ENCODE assay signal across 8 cellular contexts in the genomic region with DNA sequence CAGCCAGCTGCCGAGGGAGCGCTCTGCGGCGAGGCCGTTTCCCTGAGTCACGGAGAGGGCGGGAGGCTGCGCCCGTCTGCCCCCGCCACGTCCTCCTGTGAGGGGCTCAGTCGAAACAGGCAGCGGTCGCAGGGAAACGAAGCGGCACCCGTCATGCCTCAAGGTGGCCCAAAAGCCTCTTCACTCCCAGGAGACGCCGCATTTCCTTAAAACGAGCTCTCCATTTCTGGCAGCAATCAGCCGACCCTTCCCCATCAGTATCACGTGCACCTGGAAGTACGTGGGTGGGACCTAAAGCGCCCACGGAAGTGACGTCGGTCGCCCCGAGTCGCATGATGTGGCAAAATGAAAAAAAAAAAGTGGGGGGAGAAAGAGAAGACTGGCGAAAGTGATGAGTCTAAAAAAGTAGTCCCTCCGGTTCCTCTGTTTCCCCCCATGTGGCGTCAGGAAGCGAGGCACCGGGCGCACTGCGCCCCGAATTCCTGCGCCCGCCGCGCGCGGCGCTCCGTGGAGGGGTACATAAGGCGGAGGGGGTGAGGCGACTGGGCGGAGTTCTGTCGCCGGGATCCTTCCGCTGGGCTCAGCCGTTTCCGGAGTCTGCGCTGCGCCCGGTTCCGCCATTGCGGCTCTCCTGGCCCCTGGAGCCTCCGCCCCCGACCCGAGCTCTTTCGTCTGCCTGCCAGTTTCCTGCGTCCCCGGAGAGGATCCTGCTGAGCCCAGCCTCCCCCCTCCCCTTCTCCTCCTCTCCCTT.
DNase-seq lines count a peak whose midpoint lies in the region; ATAC-seq lines count a peak whose summit lies in the region.

A gene (plus strand): TSS at position 583 of the 751 bp plus-strand sequence. CDS start 237 bp downstream, outside the sequence.

- DNase-seq in AG08396 (ENCODE audit: low spot score) (peak; percentile 91), NCI-H345 treated with DMSO at 0.1 percent for 48 hours (lab: John Stamatoyannopoulos, UW; ENCODE audit: unreplicated experiment) (peak; percentile 89), iris pigment epithelial cell (ENCODE audit: low read depth) (peak; percentile 98)
- DNase-seq in activated CD4-positive, CD25-positive, alpha-beta regulatory T cell treated with anti-CD3 and anti-CD28 coated beads, Interleukin-2, amount 50 U/mL, for 16 hours (ENCODE audit: low read depth, low spot score) = peak; percentile 78
- DNase-seq in central memory CD8-positive, alpha-beta T cell (ENCODE audit: low spot score in 2 of 2) = peak; percentile 90
- peak; percentile 88 to 89 for DNase-seq in stimulated activated CD4-positive, alpha-beta T cell treated with anti-CD3 and anti-CD28 coated beads, Interleukin-12 subunit alpha, Interleukin-12 subunit beta, amount 100 ng/mL, for 24 hours (ENCODE audit: low read depth in 2 of 2)

- H3K4me1 Mint-ChIP-seq in central memory CD8-positive, alpha-beta T cell = peaks cover 46% of the 10 kb centered on the region

- H3K4me3 Mint-ChIP-seq in central memory CD8-positive, alpha-beta T cell = peak within 1 kb of the TSS; percentile 90

- H3K27ac Mint-ChIP-seq in central memory CD8-positive, alpha-beta T cell (ENCODE audit: low read depth) = peak within 1 kb of the TSS; percentile 97

- no peaks in the 10 kb centered on the region for H3K9me3 Mint-ChIP-seq in central memory CD8-positive, alpha-beta T cell

- H3K36me3 Mint-ChIP-seq in central memory CD8-positive, alpha-beta T cell (ENCODE audit: insufficient read depth) = peaks cover 25% of the 10 kb centered on the region

- ATAC-seq in GM19023 (IDR thresholded peaks at IDR 0.05; ENCODE audit: unreplicated experiment) (peak; percentile 83), HG03280 (IDR thresholded peaks at IDR 0.05; ENCODE audit: unreplicated experiment) (peak; percentile 79)
- ATAC-seq in central memory CD8-positive, alpha-beta T cell (replicated peaks; ENCODE audit: extremely low read depth, poor library complexity, severe bottlenecking) = peak; percentile 90

- no peaks in the 10 kb centered on the region for H3K27me3 Mint-ChIP-seq in central memory CD8-positive, alpha-beta T cell

Comparison
In these comparisons a context has a peak if more than half of its experiments do, and no peak if none do; other contexts are left out.
1. Peak in every context shown above with its lines: DNase-seq and ATAC-seq.